ENCODE assay signal across 8 cellular contexts in the genomic region with DNA sequence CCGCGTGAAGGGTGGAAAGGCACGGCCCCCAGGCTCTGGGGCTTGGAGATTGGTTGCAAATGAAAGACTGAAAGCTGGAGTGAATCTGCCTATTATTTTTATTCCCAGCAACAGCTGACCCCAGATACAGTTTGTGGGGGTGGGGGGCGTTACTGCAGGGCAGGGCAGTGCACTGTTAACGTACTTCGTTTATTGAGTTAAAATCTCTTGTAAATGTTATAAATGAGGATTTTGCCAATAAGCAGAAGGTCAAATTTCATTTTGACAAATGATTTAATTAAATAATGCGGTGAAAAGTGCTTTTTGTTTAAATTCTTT. TPM values are rescaled to one million over a fixed set of nuclear protein-coding genes. Genes with fewer than 3 reads are reported as not detected.
A peak's percentile ranks its signal among the peaks of the same experiment; 100 is the strongest.
DNase-seq lines count a peak whose midpoint lies in the region; ATAC-seq and TF ChIP-seq lines count a peak whose summit lies in the region.

No MANE protein-coding gene starts in this region.

- peak overlapping the region; percentile 87 for H3K4me3 Mint-ChIP-seq in natural killer cell treated with Interleukin-12 subunit alpha and Interleukin-12 subunit beta and Interleukin-15 and Interleukin-18, amount 100 ng/mL, for 72 hours

- no peaks in the 10 kb centered on the region for H3K9me3 Mint-ChIP-seq in natural killer cell treated with Interleukin-12 subunit alpha and Interleukin-12 subunit beta and Interleukin-15 and Interleukin-18, amount 100 ng/mL, for 72 hours

- no peaks in the 10 kb centered on the region for H3K36me3 ChIP-seq in BE2C
- no peaks in the 10 kb centered on the region for H3K36me3 ChIP-seq in duodenal mucosa (ENCODE audit: control insufficient read depth in 1 of 2, insufficient read depth in 2 of 2, low read length in 2 of 2)

- peak overlapping the region; percentile 53 to 87 for H3K9ac ChIP-seq in duodenal mucosa (ENCODE audit: low read depth in 1 of 2, low read length in 2 of 2)

- TF ChIP-seq CTCF in BE2C (IDR thresholded peaks at IDR 0.05; ENCODE audit: low read depth, low read length) (no peak), NB4 (IDR thresholded peaks at IDR 0.05; ENCODE audit: low read depth, low read length) (no peak)

- no peaks in the 10 kb centered on the region for H3K27me3 Mint-ChIP-seq in natural killer cell treated with Interleukin-12 subunit alpha and Interleukin-12 subunit beta and Interleukin-15 and Interleukin-18, amount 100 ng/mL, for 72 hours

- H3K4me1 ChIP-seq in BE2C: peaks cover 8% of the 10 kb centered on the region; the same call in 1 of the 2 replicates
- H3K4me1 ChIP-seq in duodenal mucosa (ENCODE audit: control insufficient read depth in 1 of 2, insufficient read depth in 2 of 2, low read length in 2 of 2): peaks cover 19 to 21% of the 10 kb centered on the region in 2 donors

- H3K36me3 Mint-ChIP-seq in natural killer cell treated with Interleukin-12 subunit alpha and Interleukin-12 subunit beta and Interleukin-15 and Interleukin-18, amount 100 ng/mL, for 72 hours: no peaks in the 10 kb centered on the region

- H3K9me3 ChIP-seq in BE2C: no peaks in the 10 kb centered on the region
- no peaks in the 10 kb centered on the region for H3K9me3 ChIP-seq in duodenal mucosa (ENCODE audit: control insufficient read depth in 1 of 2, low read length in 2 of 2)

- H3K27me3 ChIP-seq in BE2C (no peaks in the 10 kb centered on the region), duodenal mucosa (ENCODE audit: control insufficient read depth in 1 of 2, insufficient read depth in 2 of 2, low read length in 2 of 2) (no peaks in the 10 kb centered on the region)

- peaks cover 28 to 36% of the 10 kb centered on the region in 2 donors for H3K4me1 Mint-ChIP-seq in natural killer cell treated with Interleukin-12 subunit alpha and Interleukin-12 subunit beta and Interleukin-15 and Interleukin-18, amount 100 ng/mL, for 72 hours (ENCODE audit: low read depth in 2 of 2)

- peak overlapping the region; percentile 97 for H3K27ac ChIP-seq in duodenal mucosa (ENCODE audit: low read depth, low read length)

- H3K4me3 ChIP-seq in BE2C (ENCODE audit: low read depth, low read length) (peak overlapping the region; percentile 83), NB4 (ENCODE audit: low read depth, low read length) (peak overlapping the region; percentile 76), duodenal mucosa (ENCODE audit: low read depth in 1 of 2, low read length in 2 of 2) (peak overlapping the region; percentile 75 to 77)

- peak overlapping the region; percentile 88 to 96 for H3K27ac Mint-ChIP-seq in natural killer cell treated with Interleukin-12 subunit alpha and Interleukin-12 subunit beta and Interleukin-15 and Interleukin-18, amount 100 ng/mL, for 72 hours

- ATAC-seq in natural killer cell treated with Interleukin-12 subunit alpha and Interleukin-12 subunit beta and Interleukin-15 and Interleukin-18, amount 100 ng/mL, for 72 hours: no peak
- ATAC-seq in GM21786 (IDR thresholded peaks at IDR 0.05; ENCODE audit: unreplicated experiment): no peak
- ATAC-seq in GM18520 (IDR thresholded peaks at IDR 0.05; ENCODE audit: unreplicated experiment): no peak

- TF ChIP-seq POLR2A in NB4 (IDR thresholded peaks at IDR 0.05; ENCODE audit: extremely low read depth, insufficient read length): no peak

- no peak for DNase-seq in BE2C
- no peak for DNase-seq in NB4 (ENCODE audit: low read depth)
- no peak for DNase-seq in natural killer cell treated with Interleukin-12 subunit alpha and Interleukin-12 subunit beta and Interleukin-15 and Interleukin-18, amount 100 ng/mL, for 72 hours (ENCODE audit: low spot score)
- no peak for DNase-seq in SIG-M5 (lab: John Stamatoyannopoulos, UW)
- no peak for DNase-seq in NCI-H2029 treated with DMSO at 0.1 percent for 48 hours (lab: John Stamatoyannopoulos, UW)

RNA-seq across cellular contexts. Expression of a gene that starts 1.0 kb away (rescaled TPM):
- polyA plus RNA-seq in BE2C (2012; ENCODE audit: insufficient read depth, insufficient read length, low read depth): 71.6 TPM
- 10 to 100 TPM; 62.0 to 87.0 TPM for total RNA-seq in natural killer cell treated with Interleukin-12 subunit alpha and Interleukin-12 subunit beta and Interleukin-15 and Interleukin-18, amount 100 ng/mL, for 72 hours
